8 cellular contexts compared by ENCODE assay signal in the genomic region with DNA sequence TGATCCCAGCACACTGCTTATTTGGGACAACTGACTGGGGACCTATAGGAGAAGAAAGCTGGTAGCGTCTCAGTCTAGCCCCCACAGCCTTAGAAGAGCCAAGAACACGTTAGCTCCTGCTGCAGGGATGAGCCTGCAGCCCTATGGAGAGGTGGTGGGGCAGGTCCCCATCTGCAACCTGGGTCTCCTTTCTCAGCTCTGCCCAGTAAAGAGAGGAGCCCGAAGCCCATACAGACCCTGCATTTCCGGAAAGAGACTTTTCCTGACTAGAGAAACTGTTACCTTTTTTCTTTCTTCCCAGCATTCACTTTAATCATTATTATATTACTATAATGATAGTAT. TPM values are rescaled to one million over a fixed set of nuclear protein-coding genes. Genes with fewer than 3 reads are reported as not detected.
DNase-seq lines count a peak whose midpoint lies in the region; ATAC-seq and TF ChIP-seq lines count a peak whose summit lies in the region.

No MANE protein-coding gene starts in this region.

- H3K4me3 ChIP-seq in Peyer's patch = peak overlapping the region; percentile 61 to 95 (median 78)
- H3K4me3 ChIP-seq in fibroblast of mammary gland (ENCODE audit: control insufficient read depth, low read depth, low read length) = peak overlapping the region; percentile 100
- peak overlapping the region; percentile 85 for H3K4me3 ChIP-seq in psoas muscle

- peaks cover 27% of the 10 kb centered on the region for H3K4me1 Mint-ChIP-seq in activated naive CD4-positive, alpha-beta T cell treated with anti-CD3 and anti-CD28 coated beads, Interleukin-2, amount 10 ng/mL, durations not matched to agents 7 days and 5 days

- H3K27ac ChIP-seq in Peyer's patch = peak overlapping the region in 2 of 4 donors; percentile 75 to 79
- H3K27ac ChIP-seq in psoas muscle = peak overlapping the region; percentile 94

- no peak for TF ChIP-seq CTCF in Peyer's patch (IDR thresholded peaks at IDR 0.05)
- no peak for TF ChIP-seq CTCF in fibroblast of mammary gland (conservative IDR thresholded peaks at IDR 0.05; ENCODE audit: control insufficient read depth, insufficient read depth, low read depth, low read length)
- TF ChIP-seq CTCF in psoas muscle (IDR thresholded peaks at IDR 0.05) = no peak

- ATAC-seq in psoas muscle = no peak
- no peak for ATAC-seq in GM19467 (IDR thresholded peaks at IDR 0.05; ENCODE audit: unreplicated experiment)

- CTCF ChIA-PET in activated naive CD4-positive, alpha-beta T cell treated with anti-CD3 and anti-CD28 coated beads, Interleukin-2, amount 10 ng/mL, durations not matched to agents 7 days and 5 days (lab: Charles Lee) = interaction anchor here (1.0 kb wide), 1 partner anchor 15 kb away, joined by 3 read pairs; no protein-coding TSS in a partner anchor

- WGBS in psoas muscle, 3 donors = 1 to 7% (median 6%) methylated on average over 4 of the region's 4 CpGs

- TF ChIP-seq POLR2A in Peyer's patch (IDR thresholded peaks at IDR 0.05) = no peak

- H3K27me3 Mint-ChIP-seq in activated naive CD4-positive, alpha-beta T cell treated with anti-CD3 and anti-CD28 coated beads, Interleukin-2, amount 10 ng/mL, durations not matched to agents 7 days and 5 days = peaks cover 25% of the 10 kb centered on the region

- no peaks in the 10 kb centered on the region for H3K27me3 ChIP-seq in Peyer's patch
- no peaks in the 10 kb centered on the region for H3K27me3 ChIP-seq in psoas muscle (ENCODE audit: insufficient read depth in 3 of 3, low read length in 2 of 3)

- DNase-seq in activated naive CD4-positive, alpha-beta T cell treated with anti-CD3 and anti-CD28 coated beads, Interleukin-2, amount 10 ng/mL, durations not matched to agents 7 days and 5 days = no peak
- no peak for DNase-seq in activated naive CD4-positive, alpha-beta T cell treated with anti-CD3 and anti-CD28 coated beads, Interleukin-2, amount 50 U/mL, for 16 hours
- DNase-seq in Peyer's patch = no peak
- no peak for DNase-seq in fibroblast of mammary gland (ENCODE audit: low read depth)
- no peak for DNase-seq in psoas muscle
- no peak for DNase-seq in SW480 (ENCODE audit: low spot score)
- DNase-seq in NCI-H1417 treated with DMSO at 0.1 percent for 48 hours (lab: John Stamatoyannopoulos, UW) = no peak

- peak overlapping the region; percentile 99 for H3K4me3 Mint-ChIP-seq in activated naive CD4-positive, alpha-beta T cell treated with anti-CD3 and anti-CD28 coated beads, Interleukin-2, amount 10 ng/mL, durations not matched to agents 7 days and 5 days

- peak overlapping the region; percentile 86 for H3K27ac Mint-ChIP-seq in activated naive CD4-positive, alpha-beta T cell treated with anti-CD3 and anti-CD28 coated beads, Interleukin-2, amount 10 ng/mL, durations not matched to agents 7 days and 5 days

- H3K9me3 ChIP-seq in Peyer's patch = no peaks in the 10 kb centered on the region
- H3K9me3 ChIP-seq in psoas muscle = no peaks in the 10 kb centered on the region

- no peaks in the 10 kb centered on the region for H3K9me3 Mint-ChIP-seq in activated naive CD4-positive, alpha-beta T cell treated with anti-CD3 and anti-CD28 coated beads, Interleukin-2, amount 10 ng/mL, durations not matched to agents 7 days and 5 days

- H3K4me1 ChIP-seq in Peyer's patch (peaks cover 0 to 10% (median 5%) of the 10 kb centered on the region in 4 donors), psoas muscle (peaks cover 18% of the 10 kb centered on the region)

- H3K36me3 ChIP-seq in Peyer's patch = peaks cover 0 to 18% (median 0%) of the 10 kb centered on the region in 3 donors
- H3K36me3 ChIP-seq in psoas muscle (ENCODE audit: insufficient read depth in 1 of 2, low read depth in 1 of 2) = peaks cover 6 to 21% of the 10 kb centered on the region in 2 donors

- H3K36me3 Mint-ChIP-seq in activated naive CD4-positive, alpha-beta T cell treated with anti-CD3 and anti-CD28 coated beads, Interleukin-2, amount 10 ng/mL, durations not matched to agents 7 days and 5 days = peaks cover 16% of the 10 kb centered on the region

- intact Hi-C loops in psoas muscle (cut with DNase I) = no loop called here

RNA-seq across cellular contexts. Expression of a gene that starts 0.8 kb away (rescaled TPM):
- total RNA-seq in Peyer's patch (10 to 100 TPM; 25.0 to 86.5 (median 59.0) TPM), psoas muscle (10 to 100 TPM; 66.4 to 85.9 (median 74.8) TPM)
- 10 to 100 TPM; 46.7 to 75.6 (median 69.9) TPM for polyA plus RNA-seq in psoas muscle

RNA-seq across cellular contexts. Expression of a gene that starts 32.0 kb away (rescaled TPM):
- total RNA-seq in Peyer's patch = not detected
- not detected for total RNA-seq in psoas muscle
- polyA plus RNA-seq in psoas muscle = not detected

RNA-seq across cellular contexts. Expression of a gene that starts 52.1 kb away (rescaled TPM):
- 10 to 100 TPM in 3 of 4 donors, 1 to 10 TPM in 1; 8.3 to 33.5 (median 29.0) TPM for total RNA-seq in Peyer's patch
- total RNA-seq in psoas muscle = 1 to 10 TPM in 2 of 4 donors, under 1 TPM in 2; 0.64 to 1.7 (median 0.97) TPM
- polyA plus RNA-seq in psoas muscle = under 1 TPM; 0.55 to 0.91 (median 0.68) TPM
